Comparison of ENCODE assay signal across 15 cellular contexts in genomic region chr18:42414756-42415454, GRCh38.
DNase-seq lines count a peak whose midpoint lies in the region; ATAC-seq and FAIRE-seq lines count a peak whose summit lies in the region.
"Had no signal": no experiment of that assay in that cellular context is flagged by ENCODE, and none has a peak within 500 bp of the region (broad histone marks: within the 10 kb centered on the region; RNA-seq: fewer than 3 reads in every experiment).

No MANE protein-coding gene starts in this region.

- H3K9ac ChIP-seq in skeletal muscle tissue (ENCODE audit: low read depth in 1 of 3, low read length in 3 of 3): no peak overlapping the region

- DNase-seq in GOT3 (lab: John Stamatoyannopoulos, UW): peak; percentile 2
- peak; percentile 15 for DNase-seq in brain pericyte (ENCODE audit: low read depth, low spot score)
- peak in 1 of 3 donors; percentile 18 for DNase-seq in right cardiac atrium
- DNase-seq in GM19239 (ENCODE audit: insufficient read length, low spot score): no peak
- no peak for DNase-seq in stimulated activated CD8-positive, alpha-beta memory T cell treated with anti-CD3 and anti-CD28 coated beads, Interleukin-4, amount 100 ng/mL, for 48 hours
- no peak for DNase-seq in NAMALWA (ENCODE audit: low spot score)
- no peak for DNase-seq in activated naive CD8-positive, alpha-beta T cell treated with anti-CD3 and anti-CD28 coated beads, Interleukin-2, amount 50 U/mL, for 24 hours
- DNase-seq: activated CD8-positive, alpha-beta T cell treated with anti-CD3 and anti-CD28 coated beads for 36 hours; CD4-positive, CD25-positive, alpha-beta regulatory T cell; effector CD4-positive, alpha-beta T cell; naive thymus-derived CD4-positive, alpha-beta T cell; NCI-H1694 had no signal

- no peak overlapping the region for H3K27ac Mint-ChIP-seq in activated naive CD8-positive, alpha-beta T cell treated with anti-CD3 and anti-CD28 coated beads, Interleukin-2, amount 50 U/mL, for 24 hours
- H3K27ac Mint-ChIP-seq: activated CD8-positive, alpha-beta T cell treated with anti-CD3 and anti-CD28 coated beads for 36 hours; activated naive CD4-positive, alpha-beta T cell treated with anti-CD3 and anti-CD28 coated beads, Interleukin-2, amount 50 U/mL, for 24 hours; CD4-positive, CD25-positive, alpha-beta regulatory T cell; naive thymus-derived CD4-positive, alpha-beta T cell; T-helper 1 cell treated with Interleukin-12 subunit alpha and Interleukin-12 subunit beta and Interleukin-4 antibody, amounts not matched to agents 30 μg/mL and 1 μg/mL, for 36 hours had no signal

- intact Hi-C loops in right cardiac atrium (cut with DNase I): no loop called here

- 54% methylated on average over 7 of the region's 7 CpGs for WGBS in right cardiac atrium

- no peak overlapping the region for H3K4me3 ChIP-seq in right cardiac atrium (ENCODE audit: low read length)
- no peak overlapping the region for H3K4me3 ChIP-seq in skeletal muscle tissue (ENCODE audit: low read length in 3 of 3)

- no peaks in the 10 kb centered on the region for H3K36me3 Mint-ChIP-seq in activated naive CD8-positive, alpha-beta T cell treated with anti-CD3 and anti-CD28 coated beads, Interleukin-2, amount 50 U/mL, for 24 hours (ENCODE audit: low read depth)
- H3K36me3 Mint-ChIP-seq: activated naive CD4-positive, alpha-beta T cell treated with anti-CD3 and anti-CD28 coated beads, Interleukin-2, amount 50 U/mL, for 24 hours; CD4-positive, CD25-positive, alpha-beta regulatory T cell; naive thymus-derived CD4-positive, alpha-beta T cell had no signal

- no peak for FAIRE-seq in GM19239 (lab: Jason Lieb, UNC)

- no peaks in the 10 kb centered on the region for H3K9me3 ChIP-seq in right cardiac atrium (ENCODE audit: control insufficient read depth, low read length)
- H3K9me3 ChIP-seq in skeletal muscle tissue (ENCODE audit: control insufficient read depth in 3 of 3, low read length in 3 of 3): no peaks in the 10 kb centered on the region

- no peaks in the 10 kb centered on the region for H3K27me3 Mint-ChIP-seq in activated naive CD8-positive, alpha-beta T cell treated with anti-CD3 and anti-CD28 coated beads, Interleukin-2, amount 50 U/mL, for 24 hours
- H3K27me3 Mint-ChIP-seq: activated CD8-positive, alpha-beta T cell treated with anti-CD3 and anti-CD28 coated beads for 36 hours; activated naive CD4-positive, alpha-beta T cell treated with anti-CD3 and anti-CD28 coated beads, Interleukin-2, amount 50 U/mL, for 24 hours; CD4-positive, CD25-positive, alpha-beta regulatory T cell; naive thymus-derived CD4-positive, alpha-beta T cell had no signal

- H3K4me1 Mint-ChIP-seq in activated naive CD8-positive, alpha-beta T cell treated with anti-CD3 and anti-CD28 coated beads, Interleukin-2, amount 50 U/mL, for 24 hours: no peaks in the 10 kb centered on the region
- H3K4me1 Mint-ChIP-seq: activated naive CD4-positive, alpha-beta T cell treated with anti-CD3 and anti-CD28 coated beads, Interleukin-2, amount 50 U/mL, for 24 hours; CD4-positive, CD25-positive, alpha-beta regulatory T cell; naive thymus-derived CD4-positive, alpha-beta T cell had no signal

- H3K9me3 Mint-ChIP-seq in activated naive CD8-positive, alpha-beta T cell treated with anti-CD3 and anti-CD28 coated beads, Interleukin-2, amount 50 U/mL, for 24 hours: peaks cover 8% of the 10 kb centered on the region

- H3K4me1 ChIP-seq in right cardiac atrium (ENCODE audit: control insufficient read depth, insufficient read depth, low read length) (no peaks in the 10 kb centered on the region), skeletal muscle tissue (ENCODE audit: control insufficient read depth in 3 of 3, insufficient read depth in 3 of 3, low read length in 3 of 3) (no peaks in the 10 kb centered on the region)

- no peak overlapping the region for H3K4me3 Mint-ChIP-seq in activated naive CD8-positive, alpha-beta T cell treated with anti-CD3 and anti-CD28 coated beads, Interleukin-2, amount 50 U/mL, for 24 hours
- H3K4me3 Mint-ChIP-seq: activated CD8-positive, alpha-beta T cell treated with anti-CD3 and anti-CD28 coated beads for 36 hours; activated naive CD4-positive, alpha-beta T cell treated with anti-CD3 and anti-CD28 coated beads, Interleukin-2, amount 50 U/mL, for 24 hours; CD4-positive, CD25-positive, alpha-beta regulatory T cell; naive thymus-derived CD4-positive, alpha-beta T cell; T-helper 1 cell treated with Interleukin-12 subunit alpha and Interleukin-12 subunit beta and Interleukin-4 antibody, amounts not matched to agents 30 μg/mL and 1 μg/mL, for 36 hours had no signal

- H3K36me3 ChIP-seq in skeletal muscle tissue (ENCODE audit: control insufficient read depth in 3 of 3, insufficient read depth in 3 of 3, low read length in 3 of 3): no peaks in the 10 kb centered on the region

- no peak overlapping the region for H3K27ac ChIP-seq in right cardiac atrium (ENCODE audit: low read length)
- H3K27ac ChIP-seq in skeletal muscle tissue (ENCODE audit: low read depth, low read length): peak overlapping the region; percentile 19

- H3K27me3 ChIP-seq in right cardiac atrium (ENCODE audit: control insufficient read depth, insufficient read depth) (no peaks in the 10 kb centered on the region), skeletal muscle tissue (ENCODE audit: control insufficient read depth in 3 of 3, insufficient read depth in 3 of 3, low read length in 3 of 3) (no peaks in the 10 kb centered on the region)

- ATAC-seq in right cardiac atrium: peak; percentile 82 to 88
- no peak for ATAC-seq in activated naive CD8-positive, alpha-beta T cell treated with anti-CD3 and anti-CD28 coated beads, Interleukin-2, amount 50 U/mL, for 24 hours
- ATAC-seq: activated CD8-positive, alpha-beta T cell treated with anti-CD3 and anti-CD28 coated beads for 36 hours; naive thymus-derived CD4-positive, alpha-beta T cell had no signal

Comparison
In these comparisons a context has a peak if more than half of its experiments do, and no peak if none do; other contexts are left out.
1. DNase-seq: peak in GOT3 (single experiment) and brain pericyte (single experiment); none in GM19239 (single experiment), stimulated activated CD8-positive, alpha-beta memory T cell treated with anti-CD3 and anti-CD28 coated beads, Interleukin-4, amount 100 ng/mL, for 48 hours (single experiment), NAMALWA (single experiment) and activated naive CD8-positive, alpha-beta T cell treated with anti-CD3 and anti-CD28 coated beads, Interleukin-2, amount 50 U/mL, for 24 hours (single experiment).